ENCODE assay signal across 8 cellular contexts in the genomic region with DNA sequence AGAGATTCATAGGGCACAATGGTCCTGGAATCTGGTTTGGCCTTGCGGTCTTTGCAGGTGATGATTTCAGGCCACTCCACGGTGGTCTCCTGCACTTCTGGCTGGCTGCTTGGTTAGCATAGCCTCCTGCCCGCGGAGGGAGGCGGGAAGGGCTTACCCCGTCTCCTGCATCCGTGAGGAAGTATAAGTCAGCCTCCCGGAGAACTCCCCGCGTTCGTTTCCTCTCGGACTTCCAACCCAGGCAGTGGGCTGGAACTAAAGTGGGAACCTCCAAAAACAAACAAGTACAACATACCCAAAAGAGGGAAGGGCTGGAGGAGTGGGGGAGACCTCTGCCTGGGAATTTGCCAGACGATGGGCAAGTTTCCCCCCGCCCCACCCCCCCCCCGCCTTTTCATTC. TPM values are rescaled to one million over a fixed set of nuclear protein-coding genes. Genes with fewer than 3 reads are reported as not detected.
A peak's percentile ranks its signal among the peaks of the same experiment; 100 is the strongest.
DNase-seq lines count a peak whose midpoint lies in the region; ATAC-seq, FAIRE-seq and TF ChIP-seq lines count a peak whose summit lies in the region.
"Had no signal": no experiment of that assay in that cellular context is flagged by ENCODE, and none has a peak within 500 bp of the region (broad histone marks: within the 10 kb centered on the region; RNA-seq: fewer than 3 reads in every experiment).

No MANE protein-coding gene starts in this region.

- intact Hi-C loops in lower lobe of right lung (cut with DNase I): loop anchor here (5.0 kb wide), 1 partner anchor 272 kb away; no protein-coding TSS in a partner anchor

- H3K9me3 Mint-ChIP-seq in stimulated activated naive B cell treated with anti-CD40 and anti-IgM and Interleukin-4, amounts not matched to agents 10 μg/mL and 1 μg/mL and 100 μg/mL, for 72 hours: no peaks in the 10 kb centered on the region
- H3K9me3 Mint-ChIP-seq: memory B cell had no signal

- H3K4me1 Mint-ChIP-seq in stimulated activated naive B cell treated with anti-CD40 and anti-IgM and Interleukin-4, amounts not matched to agents 10 μg/mL and 1 μg/mL and 100 μg/mL, for 72 hours: peaks cover 24 to 47% of the 10 kb centered on the region in 2 donors

- no peak for FAIRE-seq in frontal cortex (lab: Jason Lieb, UNC)

- DNase-seq in LHCN-M2 (ENCODE audit: low read depth): peak; percentile 71
- DNase-seq in dermis blood vessel endothelial cell: peak; percentile 91
- DNase-seq in lower lobe of right lung: no peak
- DNase-seq in upper lobe of left lung: peak in 1 of 2 donors; percentile 27
- no peak for DNase-seq in activated T-cell treated with anti-CD3 and anti-CD28 coated beads for 4 hours
- no peak for DNase-seq in stimulated activated naive B cell treated with anti-CD40 and anti-IgM and Interleukin-4, amounts not matched to agents 10 μg/mL and 1 μg/mL and 100 μg/mL, for 72 hours
- no peak for DNase-seq in frontal cortex (ENCODE audit: low spot score in 2 of 2)

- H3K4me3 ChIP-seq in lower lobe of right lung (peak overlapping the region; percentile 67), upper lobe of left lung (peak overlapping the region; percentile 14 to 76 (median 74))

- peaks cover 0 to 3% of the 10 kb centered on the region in 2 donors for H3K36me3 Mint-ChIP-seq in stimulated activated naive B cell treated with anti-CD40 and anti-IgM and Interleukin-4, amounts not matched to agents 10 μg/mL and 1 μg/mL and 100 μg/mL, for 72 hours

- no peak for TF ChIP-seq CTCF in lower lobe of right lung (IDR thresholded peaks at IDR 0.05)
- no peak for TF ChIP-seq CTCF in upper lobe of left lung (IDR thresholded peaks at IDR 0.05)

- H3K27ac ChIP-seq in lower lobe of right lung (peak overlapping the region; percentile 79), upper lobe of left lung (peak overlapping the region; percentile 66 to 97 (median 94))

- H3K4me1 ChIP-seq in lower lobe of right lung (peaks cover 42% of the 10 kb centered on the region), upper lobe of left lung (peaks cover 14 to 72% (median 26%) of the 10 kb centered on the region in 4 donors)

- H3K27me3 ChIP-seq in lower lobe of right lung (ENCODE audit: low read depth) (peaks cover 15% of the 10 kb centered on the region), upper lobe of left lung (peaks cover 0 to 5% (median 2%) of the 10 kb centered on the region in 4 donors)

- 10 to 15% methylated on average over 10 to 15 of the region's 15 CpGs for WGBS in upper lobe of left lung, 2 donors

- peaks cover 63 to 69% of the 10 kb centered on the region in 2 donors for H3K27me3 Mint-ChIP-seq in stimulated activated naive B cell treated with anti-CD40 and anti-IgM and Interleukin-4, amounts not matched to agents 10 μg/mL and 1 μg/mL and 100 μg/mL, for 72 hours

- H3K36me3 ChIP-seq in lower lobe of right lung: peaks cover 11% of the 10 kb centered on the region
- peaks cover 0 to 27% (median 2%) of the 10 kb centered on the region in 4 donors for H3K36me3 ChIP-seq in upper lobe of left lung

- no peak for TF ChIP-seq POLR2A in upper lobe of left lung (IDR thresholded peaks at IDR 0.05)

- ATAC-seq in lower lobe of right lung: no peak
- ATAC-seq in upper lobe of left lung (ENCODE audit: low FRiP score in 2 of 2): no peak
- no peak for ATAC-seq in stimulated activated naive B cell treated with anti-CD40 and anti-IgM and Interleukin-4, amounts not matched to agents 10 μg/mL and 1 μg/mL and 100 μg/mL, for 72 hours (replicated peaks)

- H3K9me3 ChIP-seq in lower lobe of right lung: no peaks in the 10 kb centered on the region
- no peaks in the 10 kb centered on the region for H3K9me3 ChIP-seq in upper lobe of left lung

- H3K4me3 Mint-ChIP-seq in stimulated activated naive B cell treated with anti-CD40 and anti-IgM and Interleukin-4, amounts not matched to agents 10 μg/mL and 1 μg/mL and 100 μg/mL, for 72 hours: peak overlapping the region in 1 of 2 donors; percentile 21

- TF ChIP-seq EP300 in upper lobe of left lung (IDR thresholded peaks at IDR 0.05): no peak

- H3K27ac Mint-ChIP-seq in stimulated activated naive B cell treated with anti-CD40 and anti-IgM and Interleukin-4, amounts not matched to agents 10 μg/mL and 1 μg/mL and 100 μg/mL, for 72 hours: no peak overlapping the region

RNA-seq across cellular contexts. Expression of a gene that starts 0.9 kb away (rescaled TPM):
- total RNA-seq in LHCN-M2 (2014; rRNA removed) (23.1 and 28.7 TPM in 2 replicates), dermis blood vessel endothelial cell (148 and 234 TPM in 2 replicates), lower lobe of right lung (74.3 TPM), upper lobe of left lung (100 to 1,000 TPM; 103 to 249 (median 162) TPM), frontal cortex (1.6 TPM)
- 427 TPM for polyA plus RNA-seq in LHCN-M2 (2012)

Comparison
In these comparisons a context has a peak if more than half of its experiments do, and no peak if none do; other contexts are left out.
1. DNase-seq: peak in LHCN-M2 (single experiment) and dermis blood vessel endothelial cell (single experiment); none in lower lobe of right lung (single experiment), activated T-cell treated with anti-CD3 and anti-CD28 coated beads for 4 hours (single experiment), stimulated activated naive B cell treated with anti-CD40 and anti-IgM and Interleukin-4, amounts not matched to agents 10 μg/mL and 1 μg/mL and 100 μg/mL, for 72 hours (single experiment) and frontal cortex (0 of 2).